13 cellular contexts compared by ENCODE assay signal in genomic region chr2:71362447-71362846, GRCh38.
"Had no signal": no experiment of that assay in that cellular context is flagged by ENCODE, and none has a peak within 500 bp of the region (broad histone marks: within the 10 kb centered on the region; RNA-seq: fewer than 3 reads in every experiment).

No MANE protein-coding gene starts in this region.

- H3K9me3 ChIP-seq: ascending aorta, breast epithelium, gastroesophageal sphincter, pancreas, suprapubic skin had no signal

- H3K27ac ChIP-seq: ascending aorta, breast epithelium, gastroesophageal sphincter, pancreas, suprapubic skin, VCaP had no signal

- H3K4me1 ChIP-seq: ascending aorta, breast epithelium, gastroesophageal sphincter, pancreas, suprapubic skin had no signal

- ATAC-seq: gastroesophageal sphincter, pancreas had no signal

- H3K4me3 ChIP-seq: ascending aorta, breast epithelium, gastroesophageal sphincter, lung, pancreas, suprapubic skin had no signal

- H3K27me3 ChIP-seq: ascending aorta, breast epithelium, gastroesophageal sphincter, pancreas, suprapubic skin had no signal

- DNase-seq: activated CD4-positive, alpha-beta T cell treated with anti-CD3 and anti-CD28 coated beads for 48 hours; activated effector memory CD4-positive, alpha-beta T cell treated with anti-CD3 and anti-CD28 coated beads, Interleukin-2, amount 50 U/mL, for 16 hours; erythroblast; pancreas; SIG-M5; stimulated activated naive CD4-positive, alpha-beta T cell; trophoblast cell had no signal
